ENCODE assay signal across 25 cellular contexts in the genomic region with DNA sequence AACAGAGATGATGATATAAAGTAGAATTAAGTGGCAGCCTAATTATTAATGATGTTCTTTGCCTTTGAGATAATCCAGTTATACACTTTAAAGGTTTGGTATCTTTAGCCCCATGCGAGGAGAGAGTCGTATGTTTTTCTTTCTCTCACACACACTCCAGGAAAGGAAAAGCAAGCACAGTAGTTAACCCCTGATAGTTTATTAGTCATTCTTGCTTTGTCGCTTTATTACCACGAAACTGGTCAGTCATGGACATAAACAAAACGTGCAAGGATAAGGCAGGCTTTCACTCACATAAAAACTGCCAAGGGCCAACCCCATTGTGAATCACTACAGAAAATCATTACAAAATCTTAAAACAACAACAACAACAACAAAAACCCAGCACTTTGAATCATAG.
"Had no signal": no experiment of that assay in that cellular context is flagged by ENCODE, and none has a peak within 500 bp of the region (broad histone marks: within the 10 kb centered on the region; RNA-seq: fewer than 3 reads in every experiment).

No MANE protein-coding gene starts in this region.

- H3K9me3 ChIP-seq: esophagus squamous epithelium, left ventricle myocardium inferior, tibial artery had no signal

- H3K36me3 Mint-ChIP-seq: activated naive CD4-positive, alpha-beta T cell treated with anti-CD3 and anti-CD28 coated beads, Interleukin-2, amount 10 ng/mL, durations not matched to agents 7 days and 5 days; T-cell had no signal

- H3K27me3 Mint-ChIP-seq: activated CD4-positive, alpha-beta T cell treated with anti-CD3 and anti-CD28 coated beads, Interleukin-2, amount 10 ng/mL, durations not matched to agents 7 days and 5 days; activated naive CD4-positive, alpha-beta T cell treated with anti-CD3 and anti-CD28 coated beads, Interleukin-2, amount 10 ng/mL, durations not matched to agents 7 days and 5 days; activated naive CD8-positive, alpha-beta T cell treated with anti-CD3 and anti-CD28 coated beads, Interleukin-2, amount 50 U/mL, for 24 hours; activated T-cell treated with anti-CD3 and anti-CD28 coated beads, Interleukin-2, amount 50 U/mL, for 24 hours; T-cell had no signal

- H3K4me1 Mint-ChIP-seq: activated CD4-positive, alpha-beta T cell treated with anti-CD3 and anti-CD28 coated beads, Interleukin-2, amount 10 ng/mL, durations not matched to agents 7 days and 5 days; activated naive CD4-positive, alpha-beta T cell treated with anti-CD3 and anti-CD28 coated beads, Interleukin-2, amount 10 ng/mL, durations not matched to agents 7 days and 5 days; activated naive CD8-positive, alpha-beta T cell treated with anti-CD3 and anti-CD28 coated beads, Interleukin-2, amount 50 U/mL, for 24 hours; neural crest cell; T-cell had no signal

- H3K9me3 Mint-ChIP-seq: activated CD4-positive, alpha-beta T cell treated with anti-CD3 and anti-CD28 coated beads, Interleukin-2, amount 10 ng/mL, durations not matched to agents 7 days and 5 days; activated naive CD4-positive, alpha-beta T cell treated with anti-CD3 and anti-CD28 coated beads, Interleukin-2, amount 10 ng/mL, durations not matched to agents 7 days and 5 days; activated T-cell treated with anti-CD3 and anti-CD28 coated beads, Interleukin-2, amount 50 U/mL, for 24 hours; effector memory CD8-positive, alpha-beta T cell; neural crest cell; T-cell had no signal

- H3K27me3 ChIP-seq: cardiac muscle cell, esophagus squamous epithelium, foreskin keratinocyte, tibial artery had no signal

- H3K4me1 ChIP-seq: esophagus squamous epithelium, foreskin keratinocyte, left ventricle myocardium inferior, tibial artery had no signal

- ATAC-seq: activated CD4-positive, CD25-positive, alpha-beta regulatory T cell treated with anti-CD3 and anti-CD28 coated beads, Interleukin-2, amount 50 U/mL, for 24 hours; activated CD8-positive, alpha-beta T cell treated with anti-CD3 and anti-CD28 coated beads, Interleukin-2, amount 10 ng/mL, durations not matched to agents 7 days and 5 days; activated naive CD8-positive, alpha-beta T cell treated with anti-CD3 and anti-CD28 coated beads, Interleukin-2, amount 50 U/mL, for 24 hours; effector memory CD8-positive, alpha-beta T cell; foreskin keratinocyte; T-cell had no signal

- H3K4me3 ChIP-seq: cardiac muscle cell, esophagus squamous epithelium, left ventricle myocardium inferior, tibial artery had no signal

- H3K27ac ChIP-seq: cardiac muscle cell, esophagus squamous epithelium, foreskin keratinocyte, left ventricle myocardium inferior, tibial artery had no signal

- H3K27ac Mint-ChIP-seq: activated CD4-positive, alpha-beta T cell treated with anti-CD3 and anti-CD28 coated beads, Interleukin-2, amount 10 ng/mL, durations not matched to agents 7 days and 5 days; activated CD8-positive, alpha-beta T cell treated with anti-CD3 and anti-CD28 coated beads, Interleukin-2, amount 10 ng/mL, durations not matched to agents 7 days and 5 days; activated naive CD4-positive, alpha-beta T cell treated with anti-CD3 and anti-CD28 coated beads, Interleukin-2, amount 10 ng/mL, durations not matched to agents 7 days and 5 days; activated naive CD8-positive, alpha-beta T cell treated with anti-CD3 and anti-CD28 coated beads, Interleukin-2, amount 50 U/mL, for 24 hours; activated T-cell treated with anti-CD3 and anti-CD28 coated beads, Interleukin-2, amount 50 U/mL, for 24 hours; effector memory CD8-positive, alpha-beta T cell; T-cell had no signal

- H3K36me3 ChIP-seq: cardiac muscle cell, esophagus squamous epithelium, left ventricle myocardium inferior, tibial artery had no signal

- DNase-seq: activated CD4-positive, alpha-beta T cell treated with anti-CD3 and anti-CD28 coated beads, Interleukin-2, amount 10 ng/mL, durations not matched to agents 7 days and 5 days; activated CD8-positive, alpha-beta T cell treated with anti-CD3 and anti-CD28 coated beads, Interleukin-2, amount 10 ng/mL, durations not matched to agents 7 days and 5 days; activated naive CD4-positive, alpha-beta T cell treated with anti-CD3 and anti-CD28 coated beads, Interleukin-2, amount 10 ng/mL, durations not matched to agents 7 days and 5 days; activated naive CD8-positive, alpha-beta T cell treated with anti-CD3 and anti-CD28 coated beads, Interleukin-2, amount 50 U/mL, for 24 hours; activated T-cell treated with anti-CD3 and anti-CD28 coated beads, Interleukin-2, amount 50 U/mL, for 24 hours; aorta; effector memory CD8-positive, alpha-beta T cell; esophagus squamous epithelium; foreskin keratinocyte; glutamatergic neuron; hippocampal formation; islet precursor cell; left ventricle myocardium inferior; mammary epithelial cell; stimulated activated CD4-positive, alpha-beta T cell treated with anti-CD3 and anti-CD28 coated beads, Interleukin-12 subunit alpha, Interleukin-12 subunit beta, amount 100 ng/mL, for 4 hours; stimulated activated CD4-positive, alpha-beta T cell treated with anti-CD3 and anti-CD28 coated beads, Interleukin-1b, Interleukin-23, amount 100 ng/mL, for 48 hours; stimulated activated CD8-positive, alpha-beta memory T cell treated with anti-CD3 and anti-CD28 coated beads, Interleukin-4, amount 100 ng/mL, for 48 hours; stimulated activated naive CD4-positive, alpha-beta T cell treated with Interleukin-2 at 50 U/mL for 16 hours; substantia nigra; T-cell; T1000; tibial artery had no signal

- H3K4me3 Mint-ChIP-seq: activated CD4-positive, alpha-beta T cell treated with anti-CD3 and anti-CD28 coated beads, Interleukin-2, amount 10 ng/mL, durations not matched to agents 7 days and 5 days; activated CD8-positive, alpha-beta T cell treated with anti-CD3 and anti-CD28 coated beads, Interleukin-2, amount 10 ng/mL, durations not matched to agents 7 days and 5 days; activated naive CD4-positive, alpha-beta T cell treated with anti-CD3 and anti-CD28 coated beads, Interleukin-2, amount 10 ng/mL, durations not matched to agents 7 days and 5 days; activated naive CD8-positive, alpha-beta T cell treated with anti-CD3 and anti-CD28 coated beads, Interleukin-2, amount 50 U/mL, for 24 hours; activated T-cell treated with anti-CD3 and anti-CD28 coated beads, Interleukin-2, amount 50 U/mL, for 24 hours; effector memory CD8-positive, alpha-beta T cell; neural crest cell; T-cell had no signal
